In the genomic region with DNA sequence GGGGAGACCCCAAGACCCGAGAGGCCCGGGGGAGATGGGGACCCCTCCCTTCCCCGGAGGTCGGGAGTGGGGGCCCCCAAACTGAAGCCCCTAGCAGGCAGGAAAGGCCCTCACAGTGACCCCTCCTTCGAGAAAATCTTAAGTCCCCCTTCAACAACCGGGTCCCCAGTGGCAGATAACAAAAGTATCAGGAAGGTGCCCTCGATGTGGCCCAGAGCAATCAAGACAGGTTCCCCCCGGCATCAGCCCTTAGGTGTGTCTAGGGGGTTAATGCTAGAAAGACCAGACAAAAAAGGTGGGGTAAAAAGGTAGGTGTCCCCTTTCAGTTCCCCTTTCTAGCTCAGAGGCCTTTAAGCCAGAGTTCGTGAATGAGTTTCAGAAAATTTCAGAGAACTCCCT, we compare ENCODE assay signal across 8 cellular contexts. TPM values are rescaled to one million over a fixed set of nuclear protein-coding genes. Genes with fewer than 3 reads are reported as not detected.
DNase-seq lines count a peak whose midpoint lies in the region; ATAC-seq and TF ChIP-seq lines count a peak whose summit lies in the region.

No MANE protein-coding gene starts in this region.

- no peaks in the 10 kb centered on the region for H4K20me1 ChIP-seq in hepatocyte (ENCODE audit: insufficient read depth, poor library complexity, severe bottlenecking)

- no peak for TF ChIP-seq EP300 in stomach (IDR thresholded peaks at IDR 0.05)

- intact Hi-C loops in stomach (cut with DNase I; ENCODE audit: low total_unique reads), result no loop called here

- ATAC-seq in HG03159 (IDR thresholded peaks at IDR 0.05; ENCODE audit: unreplicated experiment), result no peak

- H3K4me1 ChIP-seq in hepatocyte (ENCODE audit: insufficient read depth), result peaks cover 32% of the 10 kb centered on the region
- H3K4me1 ChIP-seq in stomach, result peaks cover 51 to 83% (median 65%) of the 10 kb centered on the region in 4 donors

- TF ChIP-seq CTCF in WI38 (IDR thresholded peaks at IDR 0.05; ENCODE audit: low read depth, low read length) (no peak), hepatocyte (IDR thresholded peaks at IDR 0.05; ENCODE audit: poor library complexity) (no peak), stomach (IDR thresholded peaks at IDR 0.05) (no peak)

- peaks cover 81% of the 10 kb centered on the region for H3K79me2 ChIP-seq in hepatocyte

- peak overlapping the region; percentile 50 for H3K27ac ChIP-seq in hepatocyte
- H3K27ac ChIP-seq in stomach, result peak overlapping the region; percentile 69 to 89 (median 80)

- H3K36me3 ChIP-seq in hepatocyte (replicated peaks; ENCODE audit: insufficient read depth, low read depth), result no peaks in the 10 kb centered on the region
- H3K36me3 ChIP-seq in stomach, result peaks cover 0 to 4% (median 0%) of the 10 kb centered on the region in 4 donors

- DNase-seq in activated naive CD4-positive, alpha-beta T cell treated with Interleukin-2 at 50 U/mL for 16 hours, result peak; percentile 28
- DNase-seq in activated naive CD4-positive, alpha-beta T cell treated with anti-CD3 and anti-CD28 coated beads, Interleukin-2, amount 50 U/mL, for 16 hours, result no peak
- DNase-seq in hepatocyte (ENCODE audit: low spot score) (no peak), stomach (no peak), globus pallidus (ENCODE audit: low spot score) (no peak), SHP77 (lab: John Stamatoyannopoulos, UW) (no peak)

- H3K4me3 ChIP-seq in WI38 (ENCODE audit: low read depth, low read length), result peak overlapping the region; percentile 72
- peak overlapping the region; percentile 57 for H3K4me3 ChIP-seq in hepatocyte
- peak overlapping the region; percentile 60 to 78 (median 68) for H3K4me3 ChIP-seq in stomach

- H2AFZ ChIP-seq in hepatocyte, result no peak overlapping the region

- H3K27me3 ChIP-seq in hepatocyte, result no peaks in the 10 kb centered on the region
- H3K27me3 ChIP-seq in stomach, result no peaks in the 10 kb centered on the region

- WGBS in hepatocyte (ENCODE audit: low lambda C conversion rate, missing lambda C conversion rate), result 8% methylated on average over 6 of the region's 9 CpGs
- 4 to 9% (median 6%) methylated on average over 7 to 9 of the region's 9 CpGs for WGBS in stomach, 5 donors

- TF ChIP-seq POLR2A in stomach (IDR thresholded peaks at IDR 0.05), result no peak

- no peaks in the 10 kb centered on the region for H3K9me2 ChIP-seq in hepatocyte (replicated peaks; ENCODE audit: insufficient read depth)

- no peaks in the 10 kb centered on the region for H3K9me3 ChIP-seq in hepatocyte (ENCODE audit: low read depth)
- no peaks in the 10 kb centered on the region for H3K9me3 ChIP-seq in stomach

- peak overlapping the region; percentile 97 for H3K4me2 ChIP-seq in hepatocyte

RNA-seq across cellular contexts. Expression of a gene that starts 0.3 kb away (rescaled TPM):
- 35.1 and 60.8 TPM in 2 replicates for total RNA-seq in hepatocyte
- polyA plus RNA-seq in hepatocyte, result 84.4 and 90.6 TPM in 2 replicates
- total RNA-seq in stomach, result 100 to 1,000 TPM in 2 of 5 donors, 10 to 100 TPM in 3; 40.2 to 574 (median 71.4) TPM
- polyA plus RNA-seq in stomach, result 10 to 100 TPM; 17.6 to 30.9 (median 25.4) TPM
